17 cellular contexts compared by ENCODE assay signal in the genomic region with DNA sequence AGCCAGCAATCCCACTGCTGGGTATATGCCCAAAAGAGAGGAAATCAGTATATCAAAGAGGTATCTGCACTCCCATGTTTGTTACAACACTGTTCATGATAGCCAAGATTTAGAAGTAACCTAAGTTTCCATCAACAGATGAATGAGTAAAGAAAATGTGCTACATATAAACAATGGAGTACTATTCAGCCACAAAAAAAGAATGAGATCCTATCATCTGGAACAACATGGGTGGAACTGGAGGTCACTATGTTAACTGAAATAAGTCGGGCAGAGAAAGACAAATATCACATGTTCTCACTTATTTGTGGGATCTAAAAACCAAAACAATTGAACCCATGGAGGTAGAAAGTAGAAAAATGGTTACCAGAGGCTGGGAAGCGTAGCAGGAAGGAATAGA.
DNase-seq lines count a peak whose midpoint lies in the region; ATAC-seq and TF ChIP-seq lines count a peak whose summit lies in the region.
"Had no signal": no experiment of that assay in that cellular context is flagged by ENCODE, and none has a peak within 500 bp of the region (broad histone marks: within the 10 kb centered on the region; RNA-seq: fewer than 3 reads in every experiment).

No MANE protein-coding gene starts in this region.

- intact Hi-C loops in dendritic cell treated with granulocyte-macrophage colony-stimulating factor and Interleukin-4, amounts not matched to agents 40 ng/mL and 50 ng/mL, for 4 days (cut with micrococcal nuclease), result no loop called here
- intact Hi-C loops in PC-9 (cut with micrococcal nuclease; ENCODE audit: unreplicated experiment), result no loop called here

- no peaks in the 10 kb centered on the region for H3K27me3 Mint-ChIP-seq in dendritic cell treated with granulocyte-macrophage colony-stimulating factor and Interleukin-4, amounts not matched to agents 40 ng/mL and 50 ng/mL, for 4 days
- H3K27me3 Mint-ChIP-seq in osteocyte (ENCODE audit: unreplicated experiment) (no peaks in the 10 kb centered on the region), WTC11 (ENCODE audit: low read depth) (no peaks in the 10 kb centered on the region)
- H3K27me3 Mint-ChIP-seq: B cell; CD4-positive, alpha-beta T cell had no signal

- CTCF ChIA-PET in HEK293 (lab: Yijun Ruan, JAX) (interaction anchor here (0.6 kb wide), 2 partner anchors 11 to 107 kb away, joined by 3 to 4 read pairs; no protein-coding TSS in a partner anchor), WTC11 (lab: Charles Lee) (no interaction called here), PC-9 (lab: Charles Lee) (no interaction called here)

- H3K27me3 ChIP-seq in PC-9 (ENCODE audit: insufficient read depth, low read depth), result no peaks in the 10 kb centered on the region
- H3K27me3 ChIP-seq: BLaER1 treated with 17β-estradiol and CSF1 and Interleukin-3, amounts not matched to agents 10 nM and 100 nM had no signal

- POLR2A ChIA-PET in HEK293 (lab: Yijun Ruan, JAX) (no interaction called here), WTC11 (lab: Charles Lee) (no interaction called here), PC-9 (lab: Charles Lee; ENCODE audit: unreplicated experiment) (no interaction called here)

- H3K27ac ChIP-seq in HEK293 (ENCODE audit: extremely low read depth, low read depth, low read length), result no peak overlapping the region
- H3K27ac ChIP-seq in PC-9, result no peak overlapping the region
- H3K27ac ChIP-seq: BLaER1 treated with 17β-estradiol and CSF1 and Interleukin-3, amounts not matched to agents 10 nM and 100 nM; C4-2B had no signal

- no peak overlapping the region for H2AFZ ChIP-seq in PC-9

- H3K4me1 ChIP-seq in HEK293 (ENCODE audit: control insufficient read depth, insufficient read depth, low read length), result no peaks in the 10 kb centered on the region; the same call in 1 of the 2 replicates
- peaks cover 32% of the 10 kb centered on the region for H3K4me1 ChIP-seq in PC-9 (replicated peaks; ENCODE audit: insufficient read depth)

- no peaks in the 10 kb centered on the region for H4K20me1 ChIP-seq in PC-9 (ENCODE audit: insufficient read depth)

- peak overlapping the region; percentile 2 for H3K27ac Mint-ChIP-seq in dendritic cell treated with granulocyte-macrophage colony-stimulating factor and Interleukin-4, amounts not matched to agents 40 ng/mL and 50 ng/mL, for 4 days
- H3K27ac Mint-ChIP-seq in osteocyte (ENCODE audit: unreplicated experiment) (peak overlapping the region; percentile 56), WTC11 (no peak overlapping the region)
- H3K27ac Mint-ChIP-seq: B cell; CD4-positive, alpha-beta T cell; CD8-positive, alpha-beta T cell had no signal

- H3K4me1 Mint-ChIP-seq in dendritic cell treated with granulocyte-macrophage colony-stimulating factor and Interleukin-4, amounts not matched to agents 40 ng/mL and 50 ng/mL, for 4 days (ENCODE audit: low read depth), result peaks cover 38% of the 10 kb centered on the region
- peaks cover 60% of the 10 kb centered on the region for H3K4me1 Mint-ChIP-seq in osteocyte (ENCODE audit: unreplicated experiment)
- H3K4me1 Mint-ChIP-seq in WTC11, result peaks cover 5% of the 10 kb centered on the region; the same call in 1 of the 2 replicates

- TF ChIP-seq CTCF in HEK293 (tag by site-specific recombination; IDR thresholded peaks at IDR 0.05) (no peak), osteocyte (IDR thresholded peaks at IDR 0.05) (no peak), WTC11 (IDR thresholded peaks at IDR 0.05) (no peak), PC-9 (conservative IDR thresholded peaks at IDR 0.05) (no peak)

- no TSS peak for BruUV-seq in PC-9 (replicated peaks; lab: Mats Ljungman, UMichigan)

- no peak for ATAC-seq in WTC11
- ATAC-seq: CD8-positive, alpha-beta T cell had no signal

- H3K4me2 ChIP-seq in PC-9, result no peak overlapping the region
- H3K4me2 ChIP-seq: BLaER1 treated with 17β-estradiol and CSF1 and Interleukin-3, amounts not matched to agents 10 nM and 100 nM had no signal

- H3K9me3 Mint-ChIP-seq in dendritic cell treated with granulocyte-macrophage colony-stimulating factor and Interleukin-4, amounts not matched to agents 40 ng/mL and 50 ng/mL, for 4 days, result no peaks in the 10 kb centered on the region
- H3K9me3 Mint-ChIP-seq in osteocyte (ENCODE audit: unreplicated experiment), result no peaks in the 10 kb centered on the region
- H3K9me3 Mint-ChIP-seq in WTC11, result peaks cover 10% of the 10 kb centered on the region
- H3K9me3 Mint-ChIP-seq: CD4-positive, alpha-beta T cell; CD8-positive, alpha-beta T cell had no signal

- no peaks in the 10 kb centered on the region for H3K9me3 ChIP-seq in HEK293 (ENCODE audit: control insufficient read depth, insufficient read depth, low read depth, low read length)
- peaks cover 4% of the 10 kb centered on the region; the same call in 1 of the 2 replicates for H3K9me3 ChIP-seq in PC-9 (ENCODE audit: insufficient read depth, low read depth)
- H3K9me3 ChIP-seq: BLaER1 treated with 17β-estradiol and CSF1 and Interleukin-3, amounts not matched to agents 10 nM and 100 nM; Caco-2 had no signal

- DNase-seq in osteocyte (ENCODE audit: extremely low spot score, unreplicated experiment) (no peak), WTC11 (ENCODE audit: low spot score) (no peak), Kasumi-1 (lab: John Stamatoyannopoulos, UW) (no peak), PC-9 (no peak)
- DNase-seq: 8988T; AML-193; Caco-2; Calu3; CD4-positive, alpha-beta T cell; CD8-positive, alpha-beta T cell; DMS79 treated with DMSO at 0.1 percent for 48 hours; GF-D8 had no signal

- no peak overlapping the region for H3K4me3 Mint-ChIP-seq in dendritic cell treated with granulocyte-macrophage colony-stimulating factor and Interleukin-4, amounts not matched to agents 40 ng/mL and 50 ng/mL, for 4 days
- H3K4me3 Mint-ChIP-seq in osteocyte (ENCODE audit: unreplicated experiment) (no peak overlapping the region), WTC11 (no peak overlapping the region)
- H3K4me3 Mint-ChIP-seq: B cell; CD4-positive, alpha-beta T cell; CD8-positive, alpha-beta T cell had no signal

- H3K4me3 ChIP-seq in HEK293 (ENCODE audit: low read depth, low read length) (no peak overlapping the region), PC-9 (no peak overlapping the region)
- H3K4me3 ChIP-seq: BLaER1 treated with 17β-estradiol and CSF1 and Interleukin-3, amounts not matched to agents 10 nM and 100 nM had no signal

- H3F3A ChIP-seq in PC-9 (ENCODE audit: insufficient read depth, low read depth), result peaks cover 15% of the 10 kb centered on the region; the same call in 1 of the 2 replicates

- no peaks in the 10 kb centered on the region for H3K9me2 ChIP-seq in PC-9 (ENCODE audit: insufficient read depth)

- H3K36me3 Mint-ChIP-seq in dendritic cell treated with granulocyte-macrophage colony-stimulating factor and Interleukin-4, amounts not matched to agents 40 ng/mL and 50 ng/mL, for 4 days (ENCODE audit: low read depth), result peaks cover 6% of the 10 kb centered on the region
- no peaks in the 10 kb centered on the region for H3K36me3 Mint-ChIP-seq in osteocyte (ENCODE audit: unreplicated experiment)
- H3K36me3 Mint-ChIP-seq in WTC11, result no peaks in the 10 kb centered on the region

- peaks cover 5% of the 10 kb centered on the region for H3K79me2 ChIP-seq in PC-9 (ENCODE audit: low read depth)

- H3K36me3 ChIP-seq in HEK293 (ENCODE audit: control insufficient read depth in 2 of 2, insufficient read depth in 1 of 2, low read length in 2 of 2) (no peaks in the 10 kb centered on the region), PC-9 (ENCODE audit: low read depth) (no peaks in the 10 kb centered on the region)
- H3K36me3 ChIP-seq: BLaER1 treated with 17β-estradiol and CSF1 and Interleukin-3, amounts not matched to agents 10 nM and 100 nM had no signal

TF ChIP-seq in HEK293, 187 proteins besides CTCF, POLR2A, EP300 and RAD21:
- TF ChIP-seq ZSCAN23 (tag by site-specific recombination; IDR thresholded peaks at IDR 0.05) (no peak), ZNF146 (tag by site-specific recombination; IDR thresholded peaks at IDR 0.05) (peak; percentile 54; the same call in 1 of the 2 replicates)

TF ChIP-seq in WTC11, 78 proteins besides CTCF, POLR2A, EP300 and RAD21:
- TF ChIP-seq CREB1 (CRISPR knock-in tag; IDR thresholded peaks at IDR 0.05), result no peak
- TF ChIP-seq, protein P1, sequence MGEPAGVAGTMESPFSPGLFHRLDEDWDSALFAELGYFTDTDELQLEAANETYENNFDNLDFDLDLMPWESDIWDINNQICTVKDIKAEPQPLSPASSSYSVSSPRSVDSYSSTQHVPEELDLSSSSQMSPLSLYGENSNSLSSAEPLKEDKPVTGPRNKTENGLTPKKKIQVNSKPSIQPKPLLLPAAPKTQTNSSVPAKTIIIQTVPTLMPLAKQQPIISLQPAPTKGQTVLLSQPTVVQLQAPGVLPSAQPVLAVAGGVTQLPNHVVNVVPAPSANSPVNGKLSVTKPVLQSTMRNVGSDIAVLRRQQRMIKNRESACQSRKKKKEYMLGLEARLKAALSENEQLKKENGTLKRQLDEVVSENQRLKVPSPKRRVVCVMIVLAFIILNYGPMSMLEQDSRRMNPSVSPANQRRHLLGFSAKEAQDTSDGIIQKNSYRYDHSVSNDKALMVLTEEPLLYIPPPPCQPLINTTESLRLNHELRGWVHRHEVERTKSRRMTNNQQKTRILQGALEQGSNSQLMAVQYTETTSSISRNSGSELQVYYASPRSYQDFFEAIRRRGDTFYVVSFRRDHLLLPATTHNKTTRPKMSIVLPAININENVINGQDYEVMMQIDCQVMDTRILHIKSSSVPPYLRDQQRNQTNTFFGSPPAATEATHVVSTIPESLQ (CRISPR knock-in tag; IDR thresholded peaks at IDR 0.05), result no peak
TF ChIP-seq in WTC11: peak in this region for 0.
